ENCODE assay signal across 4 cellular contexts in genomic region chr10:45555332-45555731, GRCh38.
DNase-seq lines count a peak whose midpoint lies in the region; ATAC-seq, FAIRE-seq and TF ChIP-seq lines count a peak whose summit lies in the region.
"Not testable (repeated sequence)": the region's sequence is repeated elsewhere in the genome, so short reads cannot be mapped to it uniquely, and the experiment has no call there.

No MANE protein-coding gene starts in this region.

- not testable (repeated sequence) for H3K9me3 Mint-ChIP-seq in CD14-positive monocyte, WTC11

- H3K27me3 ChIP-seq in K562 (ENCODE audit: control insufficient read depth in 2 of 2, insufficient read depth in 2 of 2, low read length in 2 of 2), result not testable (repeated sequence)

- WGBS in K562 (ENCODE audit: insufficient coverage, low coverage, missing lambda C conversion rate), result 75% methylated on average over 4 of the region's 5 CpGs

- peak overlapping the region in 5 of 7 donors; percentile 8 to 66 (median 55) for H3K27ac Mint-ChIP-seq in CD14-positive monocyte
- not testable (repeated sequence) for H3K27ac Mint-ChIP-seq in WTC11

- not testable (repeated sequence) for H3K4me3 Mint-ChIP-seq in CD14-positive monocyte, WTC11

- in situ Hi-C loops in K562 (cut with MboI), result not testable (repeated sequence)

- H3K4me1 ChIP-seq in HEK293 (ENCODE audit: control insufficient read depth, insufficient read depth, low read length), result not testable (repeated sequence)
- peaks cover 0 to 15% of the 10 kb centered on the region in 2 experiments; a peak in 4 of 5 replicates for H3K4me1 ChIP-seq in K562 (replicated peaks in 1 of 2; ENCODE audit: control insufficient read depth in 2 of 2, insufficient read depth in 2 of 2, low read length in 2 of 2)

- intact Hi-C loops in CD14-positive monocyte (cut with micrococcal nuclease); K562 (cut with micrococcal nuclease): not testable (repeated sequence)

- not testable (repeated sequence) for H3K9ac ChIP-seq in K562 (ENCODE audit: insufficient read depth in 1 of 2, low read depth in 2 of 2, low read length in 2 of 2)

- H3K9me3 ChIP-seq in HEK293 (ENCODE audit: control insufficient read depth, insufficient read depth, low read depth, low read length); K562 (replicated peaks; ENCODE audit: control insufficient read depth, insufficient read depth, low read depth, low read length): not testable (repeated sequence)

- DNase-seq in CD14-positive monocyte (ENCODE audit: low spot score); WTC11 (ENCODE audit: low spot score); K562 (ENCODE audit: extremely low read depth in 1 of 4, low spot score in 3 of 4): not testable (repeated sequence)

- ATAC-seq in WTC11, K562: not testable (repeated sequence)

- TF ChIP-seq POLR2A in K562 (conservative IDR thresholded peaks at IDR 0.05), result not testable (repeated sequence)

- H3K4me3 ChIP-seq in HEK293 (ENCODE audit: low read depth, low read length); K562: not testable (repeated sequence)

- not testable (repeated sequence) for BruUV-seq in K562 (replicated peaks; lab: Mats Ljungman, UMichigan)

- FAIRE-seq in K562 (lab: Jason Lieb, UNC), result not testable (repeated sequence)

- not testable (repeated sequence) for H3K27ac ChIP-seq in HEK293 (ENCODE audit: extremely low read depth, low read depth, low read length); K562 (ENCODE audit: extremely low read depth, low read depth, low read length)

- H3K36me3 Mint-ChIP-seq in CD14-positive monocyte, result peaks cover 9 to 11% of the 10 kb centered on the region in 2 donors
- H3K36me3 Mint-ChIP-seq in WTC11, result not testable (repeated sequence)

- CTCF ChIA-PET in HEK293 (lab: Yijun Ruan, JAX), result interaction anchor here (0.6 kb wide), 1 partner anchor 29 kb away, joined by 3 read pairs; no protein-coding TSS in a partner anchor
- CTCF ChIA-PET in WTC11 (lab: Charles Lee); K562 (lab: Yijun Ruan, JAX; ENCODE audit: low intra/inter-chr PET ratio): not testable (repeated sequence)

- not testable (repeated sequence) for TF ChIP-seq EP300 in K562 (IDR thresholded peaks at IDR 0.05; ENCODE audit: low read length)

- not testable (repeated sequence) for TF ChIP-seq RAD21 in K562 (CRISPR knock-in tag; conservative IDR thresholded peaks at IDR 0.05 in 1 of 2, IDR thresholded peaks at IDR 0.05 in 1 of 2)

- H3K79me2 ChIP-seq in K562 (ENCODE audit: control insufficient read depth, insufficient read depth, low read length), result peaks cover 23% of the 10 kb centered on the region

- not testable (repeated sequence) for TF ChIP-seq CTCF in CD14-positive monocyte (IDR thresholded peaks at IDR 0.05); HEK293 (tag by site-specific recombination; IDR thresholded peaks at IDR 0.05); WTC11 (IDR thresholded peaks at IDR 0.05); K562 (IDR thresholded peaks at IDR 0.05 in 2 of 3, conservative IDR thresholded peaks at IDR 0.05 in 1 of 3; ENCODE audit: insufficient read depth in 2 of 3, low read depth in 1 of 3, low read length in 3 of 3)

- not testable (repeated sequence) for H3K9me1 ChIP-seq in K562 (ENCODE audit: control insufficient read depth, insufficient read depth, low read length)

- POLR2A ChIA-PET in HEK293 (lab: Yijun Ruan, JAX); WTC11 (lab: Charles Lee): not testable (repeated sequence)
- POLR2A ChIA-PET in K562 (lab: Yijun Ruan, JAX), result interaction anchor here (2.8 kb wide), 1 partner anchor 10 kb away, joined by 11 read pairs; no protein-coding TSS in a partner anchor

- H3K4me1 Mint-ChIP-seq in CD14-positive monocyte (peaks cover 48% of the 10 kb centered on the region), WTC11 (peaks cover 22% of the 10 kb centered on the region)

- not testable (repeated sequence) for H2AFZ ChIP-seq in K562 (ENCODE audit: low read depth, low read length)

- H3K27me3 Mint-ChIP-seq in CD14-positive monocyte (ENCODE audit: low read depth in 3 of 3); WTC11 (ENCODE audit: low read depth): not testable (repeated sequence)

- not testable (repeated sequence) for H3K4me2 ChIP-seq in K562 (ENCODE audit: insufficient read depth, low read length)

- not testable (repeated sequence) for H3K36me3 ChIP-seq in HEK293 (ENCODE audit: control insufficient read depth in 2 of 2, insufficient read depth in 1 of 2, low read length in 2 of 2); K562 (ENCODE audit: control insufficient read depth, insufficient read depth, low read length)

- not testable (repeated sequence) for H4K20me1 ChIP-seq in K562 (replicated peaks; ENCODE audit: control insufficient read depth, insufficient read depth, low read length)

TF ChIP-seq in HEK293, 187 proteins besides CTCF, POLR2A, EP300 and RAD21:
- peak; percentile 57; the same call in 1 of the 2 replicates for TF ChIP-seq ZNF121 (tag by site-specific recombination; IDR thresholded peaks at IDR 0.05)

TF ChIP-seq in WTC11, 78 proteins besides CTCF, POLR2A, EP300 and RAD21:
- TF ChIP-seq ZNF121 (CRISPR knock-in tag; IDR thresholded peaks at IDR 0.05), result peak; percentile 60; the same call in 1 of the 2 replicates

TF ChIP-seq in K562, 482 proteins besides CTCF, POLR2A, EP300 and RAD21:
- TF ChIP-seq ZNF121 (CRISPR knock-in tag; conservative IDR thresholded peaks at IDR 0.05) (peak; percentile 45), RBM25 (IDR thresholded peaks at IDR 0.05; ENCODE audit: low read depth, low read length, severe bottlenecking) (peak; percentile 17)
TF ChIP-seq in K562: peak in this region for 2; not testable (repeated sequence) for 480.
